ENCODE assay signal across 15 cellular contexts in genomic region chr10:128577958-128578750, GRCh38.
A peak's percentile ranks its signal among the peaks of the same experiment; 100 is the strongest.
DNase-seq lines count a peak whose midpoint lies in the region; ATAC-seq, FAIRE-seq and TF ChIP-seq lines count a peak whose summit lies in the region.
"Had no signal": no experiment of that assay in that cellular context is flagged by ENCODE, and none has a peak within 500 bp of the region (broad histone marks: within the 10 kb centered on the region; RNA-seq: fewer than 3 reads in every experiment).

No MANE protein-coding gene starts in this region.

- H3K9ac ChIP-seq in H9 (ENCODE audit: extremely low read depth, insufficient read length, low read length) = no peak overlapping the region
- H3K9ac ChIP-seq in IMR-90 (ENCODE audit: low read depth, low read length) = no peak overlapping the region
- H3K9ac ChIP-seq: BLaER1 treated with 17β-estradiol and CSF1 and Interleukin-3, amounts not matched to agents 10 nM and 100 nM had no signal

- H3T11ph ChIP-seq in H9 (ENCODE audit: low read length) = no peak overlapping the region

- H3K4me3 Mint-ChIP-seq in H9 (no peak overlapping the region), nephron (no peak overlapping the region)
- H3K4me3 Mint-ChIP-seq: B cell; CD8-positive, alpha-beta T cell had no signal

- TF ChIP-seq CTCF in H9 (conservative IDR thresholded peaks at IDR 0.05) (no peak), IMR-90 (conservative IDR thresholded peaks at IDR 0.05; ENCODE audit: low read depth, low read length) (no peak), bronchial epithelial cell (IDR thresholded peaks at IDR 0.05; ENCODE audit: insufficient read depth, low read length, severe bottlenecking) (no peak), nephron (IDR thresholded peaks at IDR 0.05; ENCODE audit: unreplicated experiment in 3 of 3) (no peak), ascending aorta (IDR thresholded peaks at IDR 0.05) (no peak)

- in situ Hi-C loops in IMR-90 (cut with MboI; ENCODE audit: low sequenced_read_pairs) = no loop called here

- CTCF ChIA-PET in IMR-90 (lab: Yijun Ruan, JAX) = no interaction called here

- H3K9me3 ChIP-seq in H9 (ENCODE audit: control insufficient read depth, low read depth, low read length) (no peaks in the 10 kb centered on the region), IMR-90 (ENCODE audit: control insufficient read depth, insufficient read depth, low read length) (peaks cover 32% of the 10 kb centered on the region), ascending aorta (no peaks in the 10 kb centered on the region)
- H3K9me3 ChIP-seq: BLaER1 treated with 17β-estradiol and CSF1 and Interleukin-3, amounts not matched to agents 10 nM and 100 nM had no signal

- H3K36me3 ChIP-seq in IMR-90 (ENCODE audit: control insufficient read depth, insufficient read depth, low read length) (no peaks in the 10 kb centered on the region), bronchial epithelial cell (ENCODE audit: control insufficient read depth, insufficient read depth, low read length) (no peaks in the 10 kb centered on the region), ascending aorta (no peaks in the 10 kb centered on the region)
- H3K36me3 ChIP-seq: BLaER1 treated with 17β-estradiol and CSF1 and Interleukin-3, amounts not matched to agents 10 nM and 100 nM had no signal

- H3K27me3 Mint-ChIP-seq in H9 (ENCODE audit: low read depth) = peaks cover 11% of the 10 kb centered on the region
- H3K27me3 Mint-ChIP-seq in nephron (ENCODE audit: low read depth) = peaks cover 8% of the 10 kb centered on the region
- H3K27me3 Mint-ChIP-seq: B cell had no signal

- no peaks in the 10 kb centered on the region for H3K9me1 ChIP-seq in IMR-90 (ENCODE audit: insufficient read depth, low read length)

- H4K20me1 ChIP-seq in H9 (ENCODE audit: control insufficient read depth, insufficient read depth, insufficient read length) (no peaks in the 10 kb centered on the region), IMR-90 (ENCODE audit: insufficient read depth, low read length) (no peaks in the 10 kb centered on the region)
- H4K20me1 ChIP-seq: BLaER1 treated with 17β-estradiol and CSF1 and Interleukin-3, amounts not matched to agents 10 nM and 100 nM had no signal

- H3K36me3 Mint-ChIP-seq in H9 (ENCODE audit: insufficient read depth in 1 of 3, low read depth in 3 of 3) = peaks cover 0 to 5% (median 4%) of the 10 kb centered on the region in 3 experiments; a peak in 4 of 7 replicates
- no peaks in the 10 kb centered on the region for H3K36me3 Mint-ChIP-seq in nephron (ENCODE audit: low read depth)
- H3K36me3 Mint-ChIP-seq: CD8-positive, alpha-beta T cell had no signal

- no peak for DNase-seq in H9
- DNase-seq in IMR-90 = no peak
- no peak for DNase-seq in bronchial epithelial cell (ENCODE audit: low read depth)
- no peak for DNase-seq in RKO (ENCODE audit: low spot score)
- no peak for DNase-seq in RCC 7860 (ENCODE audit: low spot score)
- DNase-seq in ascending aorta (ENCODE audit: low spot score in 2 of 2) = no peak
- no peak for DNase-seq in midbrain (lab: John Stamatoyannopoulos, UW)
- DNase-seq: Calu3; CD8-positive, alpha-beta T cell; DMS79 treated with DMSO at 0.1 percent for 48 hours; GF-D8; HCEC 1CT had no signal

- H3K4me3 ChIP-seq in IMR-90 (ENCODE audit: insufficient read depth, low read depth, low read length) = no peak overlapping the region
- no peak overlapping the region for H3K4me3 ChIP-seq in bronchial epithelial cell (ENCODE audit: low read depth, low read length)
- H3K4me3 ChIP-seq in ascending aorta = no peak overlapping the region
- H3K4me3 ChIP-seq: BLaER1 treated with 17β-estradiol and CSF1 and Interleukin-3, amounts not matched to agents 10 nM and 100 nM had no signal

- H3K4me2 ChIP-seq in H9 (ENCODE audit: insufficient read depth, insufficient read length, low read length) (no peak overlapping the region), IMR-90 (ENCODE audit: low read depth, low read length) (no peak overlapping the region)

- H3K23me2 ChIP-seq in H9 (ENCODE audit: insufficient read length, low read depth, low read length, poor library complexity, severe bottlenecking) = no peaks in the 10 kb centered on the region

- H3K27ac ChIP-seq in H9 (ENCODE audit: insufficient read length, low read depth, low read length) (no peak overlapping the region), IMR-90 (ENCODE audit: insufficient read depth, low read length) (no peak overlapping the region), ascending aorta (no peak overlapping the region)
- H3K27ac ChIP-seq: BLaER1 treated with 17β-estradiol and CSF1 and Interleukin-3, amounts not matched to agents 10 nM and 100 nM had no signal

- H3K79me1 ChIP-seq in H9 (ENCODE audit: insufficient read depth, low read depth, low read length, poor library complexity, severe bottlenecking) (no peaks in the 10 kb centered on the region), IMR-90 (ENCODE audit: low read depth in 1 of 2, low read length in 2 of 2) (no peaks in the 10 kb centered on the region)

- no peaks in the 10 kb centered on the region for H3K79me2 ChIP-seq in H9 (ENCODE audit: insufficient read depth, low read length)

- H2BK5ac ChIP-seq in H9 (ENCODE audit: insufficient read length, low read length) = no peak overlapping the region
- H2BK5ac ChIP-seq in IMR-90 (ENCODE audit: low read depth, low read length, poor library complexity, severe bottlenecking) = no peak overlapping the region

- no peak overlapping the region for H4K5ac ChIP-seq in H9 (ENCODE audit: insufficient read length, low read depth, low read length)
- H4K5ac ChIP-seq in IMR-90 (ENCODE audit: low read depth, low read length) = no peak overlapping the region

- H2BK15ac ChIP-seq in H9 (ENCODE audit: low read depth, low read length) (no peak overlapping the region), IMR-90 (ENCODE audit: low read depth, low read length) (no peak overlapping the region)

- H3K9me3 Mint-ChIP-seq in H9 (no peaks in the 10 kb centered on the region; a peak in 2 of 5 replicates), nephron (no peaks in the 10 kb centered on the region)
- H3K9me3 Mint-ChIP-seq: CD8-positive, alpha-beta T cell had no signal

- peaks cover 4% of the 10 kb centered on the region; the same call in 1 of the 2 replicates for H3K27me3 ChIP-seq in H9 (ENCODE audit: insufficient read depth, low read length)
- no peaks in the 10 kb centered on the region for H3K27me3 ChIP-seq in IMR-90 (ENCODE audit: control insufficient read depth, insufficient read depth, low read length)
- no peaks in the 10 kb centered on the region for H3K27me3 ChIP-seq in bronchial epithelial cell (ENCODE audit: control insufficient read depth, insufficient read depth, low read length)
- H3K27me3 ChIP-seq in ascending aorta = no peaks in the 10 kb centered on the region
- H3K27me3 ChIP-seq: BLaER1 treated with 17β-estradiol and CSF1 and Interleukin-3, amounts not matched to agents 10 nM and 100 nM had no signal

- H4K8ac ChIP-seq in H9 (replicated peaks; ENCODE audit: insufficient read length, low read depth, low read length) (no peak overlapping the region), IMR-90 (ENCODE audit: low read depth in 2 of 2, low read length in 2 of 2) (no peak overlapping the region)

- H3K14ac ChIP-seq in H9 (ENCODE audit: insufficient read depth, low read length) (no peak overlapping the region), IMR-90 (replicated peaks; ENCODE audit: low read depth, low read length) (no peak overlapping the region)

- H3K4me1 Mint-ChIP-seq in H9 (peaks cover 44 to 51% of the 10 kb centered on the region in 2 experiments), nephron (peaks cover 64% of the 10 kb centered on the region)
- H3K4me1 Mint-ChIP-seq: B cell had no signal

- no peak overlapping the region for H3K23ac ChIP-seq in H9 (ENCODE audit: insufficient read length, low read depth, low read length)
- H3K23ac ChIP-seq in IMR-90 (ENCODE audit: low read depth, low read length) = no peak overlapping the region

- peak overlapping the region; percentile 87 for H2BK12ac ChIP-seq in H9 (ENCODE audit: insufficient read length, low read depth, low read length)

- H2AK9ac ChIP-seq in IMR-90 (replicated peaks; ENCODE audit: low read depth, low read length, poor library complexity) = peak overlapping the region; percentile 70

- intact Hi-C loops in IMR-90 (cut with micrococcal nuclease) (no loop called here), ascending aorta (cut with DNase I) (no loop called here)

- H2AK5ac ChIP-seq in H9 (ENCODE audit: insufficient read length, low read length) (no peak overlapping the region), IMR-90 (ENCODE audit: low read depth, low read length) (no peak overlapping the region)

- peak overlapping the region in 2 of 3 experiments; percentile 44 to 97; a peak in 2 of 7 replicates for H3K27ac Mint-ChIP-seq in H9
- H3K27ac Mint-ChIP-seq in nephron = peak overlapping the region in 2 of 3 experiments; percentile 24 to 49
- H3K27ac Mint-ChIP-seq: B cell; CD8-positive, alpha-beta T cell had no signal

- TF ChIP-seq RAD21 in IMR-90 (IDR thresholded peaks at IDR 0.05; ENCODE audit: low read length) = no peak

- BruUV-seq in IMR-90 (replicated peaks; lab: Mats Ljungman, UMichigan) = no TSS peak

- H4K91ac ChIP-seq in H9 (ENCODE audit: insufficient read length, low read depth, low read length) (no peak overlapping the region), IMR-90 (ENCODE audit: insufficient read depth, low read depth, low read length) (no peak overlapping the region)

- peak; percentile 80 for FAIRE-seq in bronchial epithelial cell (lab: Jason Lieb, UNC)
- no peak for FAIRE-seq in RCC 7860 (lab: Jason Lieb, UNC)

- dilution Hi-C loops in IMR-90 (cut with HindIII; ENCODE audit: low sequenced_read_pairs, unreplicated experiment) = no loop called here

- H3K4me1 ChIP-seq in H9 (ENCODE audit: insufficient read depth, low read length) (peaks cover 4% of the 10 kb centered on the region; the same call in 1 of the 2 replicates), IMR-90 (ENCODE audit: control insufficient read depth, insufficient read depth, low read length) (no peaks in the 10 kb centered on the region), ascending aorta (no peaks in the 10 kb centered on the region)

- POLR2A ChIA-PET in IMR-90 (lab: Charles Lee; ENCODE audit: unreplicated experiment) = no interaction called here

- no peak overlapping the region for H3K4ac ChIP-seq in H9 (ENCODE audit: low read depth, low read length)
- no peak overlapping the region for H3K4ac ChIP-seq in IMR-90 (ENCODE audit: low read depth, low read length)

- no CpG with 5 or more reads among the region's 13 CpGs for WGBS in H9 (ENCODE audit: extremely low coverage, insufficient read length, low lambda C conversion rate)
- 17% methylated on average over 1 of the region's 13 CpGs; no CpG with 5 or more reads in 1 of the 2 experiments for WGBS in IMR-90 (ENCODE audit: extremely low coverage in 2 of 2, insufficient read length in 1 of 2), 2 experiments

- H2BK120ac ChIP-seq in H9 (ENCODE audit: low read depth, low read length, poor library complexity, severe bottlenecking) (no peak overlapping the region), IMR-90 (ENCODE audit: low read depth, low read length) (no peak overlapping the region)

- H3K56ac ChIP-seq in H9 (ENCODE audit: insufficient read length, low read depth, low read length) (no peak overlapping the region), IMR-90 (ENCODE audit: extremely low read depth, insufficient read depth, low read length) (no peak overlapping the region)

- H2BK20ac ChIP-seq in H9 (ENCODE audit: low read depth, low read length, poor library complexity, severe bottlenecking) = no peak overlapping the region
- no peak overlapping the region for H2BK20ac ChIP-seq in IMR-90 (ENCODE audit: low read depth, low read length)

- peak overlapping the region; percentile 50 for H3K18ac ChIP-seq in H9 (ENCODE audit: insufficient read length, low read depth, low read length)
- no peak overlapping the region for H3K18ac ChIP-seq in IMR-90 (ENCODE audit: low read depth, low read length)

- ATAC-seq in IMR-90 (ENCODE audit: low read depth) = no peak
- ATAC-seq: CD8-positive, alpha-beta T cell had no signal

- TF ChIP-seq POLR2A in IMR-90 (IDR thresholded peaks at IDR 0.05; ENCODE audit: low read depth, low read length) = no peak

- no peak overlapping the region for H2AFZ ChIP-seq in H9 (ENCODE audit: low read length)
- H2AFZ ChIP-seq in IMR-90 (replicated peaks; ENCODE audit: low read length, poor library complexity) = no peak overlapping the region
